In genomic region chr20:63273180-63273579, GRCh38 we compare ENCODE assay signal across 8 cellular contexts. TPM values are rescaled to one million over a fixed set of nuclear protein-coding genes. Genes with fewer than 3 reads are reported as not detected.
DNase-seq lines count a peak whose midpoint lies in the region; ATAC-seq, FAIRE-seq and TF ChIP-seq lines count a peak whose summit lies in the region.

No MANE protein-coding gene starts in this region.

- H3K36me3 ChIP-seq in DND-41 (ENCODE audit: insufficient read depth, low read length) (peaks cover 31% of the 10 kb centered on the region), OCI-LY3 (replicated peaks; ENCODE audit: low read depth, low read length) (peaks cover 18% of the 10 kb centered on the region), pancreas (peaks cover 0 to 7% (median 3%) of the 10 kb centered on the region in 3 donors)

- H3K9me3 ChIP-seq in DND-41 (ENCODE audit: insufficient read depth, low read length, severe bottlenecking) (no peaks in the 10 kb centered on the region), OCI-LY3 (ENCODE audit: insufficient read depth, low read length) (no peaks in the 10 kb centered on the region), pancreas (no peaks in the 10 kb centered on the region)

- no peaks in the 10 kb centered on the region for H3K27me3 ChIP-seq in DND-41 (ENCODE audit: insufficient read depth, low read length, poor library complexity)
- H3K27me3 ChIP-seq in OCI-LY3 (ENCODE audit: low read depth, low read length), result no peaks in the 10 kb centered on the region
- H3K27me3 ChIP-seq in pancreas, result no peaks in the 10 kb centered on the region

- POLR2A ChIA-PET in HEK293T (lab: Yijun Ruan, JAX), result interaction anchor here (1.0 to 1.4 kb wide), 5 partner anchors 12 to 47 kb away, joined by 3 to 6 read pairs (median 3); no protein-coding TSS in a partner anchor

- FAIRE-seq in pancreas (lab: Jason Lieb, UNC), result no peak

- CTCF ChIA-PET in HEK293T (lab: Yijun Ruan, JAX), result interaction anchor here (1.2 to 1.6 kb wide), 2 partner anchors 50 to 75 kb away, joined by 3 to 12 read pairs; no protein-coding TSS in a partner anchor

- H3K79me2 ChIP-seq in DND-41 (ENCODE audit: insufficient read depth, low read length) (peaks cover 52% of the 10 kb centered on the region), OCI-LY3 (ENCODE audit: low read length) (peaks cover 51% of the 10 kb centered on the region)

- peak overlapping the region; percentile 76; the same call in 1 of the 2 replicates for H2AFZ ChIP-seq in DND-41 (ENCODE audit: low read depth, low read length)
- no peak overlapping the region for H2AFZ ChIP-seq in OCI-LY3 (ENCODE audit: low read depth, low read length)

- intact Hi-C loops in pancreas (cut with DNase I), result no loop called here

- H3K4me2 ChIP-seq in DND-41 (ENCODE audit: insufficient read depth, low read length) (peak overlapping the region; percentile 91), OCI-LY3 (ENCODE audit: low read length) (peak overlapping the region; percentile 95)

- DNase-seq in DND-41, result no peak
- no peak for DNase-seq in epithelial cell of prostate (ENCODE audit: low read depth, low spot score)
- DNase-seq in pancreas, result no peak
- no peak for DNase-seq in HEK293T (ENCODE audit: extremely low spot score)
- no peak for DNase-seq in anterior cingulate cortex (lab: John Stamatoyannopoulos, UW)
- DNase-seq in NCI-H2196 (lab: John Stamatoyannopoulos, UW; ENCODE audit: unreplicated experiment), result no peak

- H3K4me3 ChIP-seq in DND-41 (ENCODE audit: low read depth in 1 of 2, low read length in 2 of 2), result peak overlapping the region; percentile 98 to 99
- H3K4me3 ChIP-seq in OCI-LY3 (ENCODE audit: low read length), result peak overlapping the region; percentile 97
- H3K4me3 ChIP-seq in pancreas, result peak overlapping the region; percentile 88 to 97 (median 96)

- no peak for TF ChIP-seq POLR2A in GM18505 (IDR thresholded peaks at IDR 0.05; ENCODE audit: borderline replicate concordance, extremely low read depth, insufficient read depth, insufficient read length)

- H3K27ac ChIP-seq in DND-41 (ENCODE audit: low read length) (peak overlapping the region; percentile 70), OCI-LY3 (ENCODE audit: low read length) (peak overlapping the region; percentile 22), epithelial cell of prostate (peak overlapping the region; percentile 36), pancreas (peak overlapping the region in 3 of 4 donors; percentile 9 to 58 (median 39))

- WGBS in pancreas, 2 donors, result 1% methylated on average over 19 to 21 of the region's 21 CpGs

- ATAC-seq in DND-41 (ENCODE audit: insufficient read depth, low read depth) (no peak), pancreas (no peak), GM18505 (IDR thresholded peaks at IDR 0.05; ENCODE audit: unreplicated experiment) (no peak)

- H3K9ac ChIP-seq in DND-41 (ENCODE audit: low read depth, low read length) (peak overlapping the region; percentile 83), OCI-LY3 (ENCODE audit: low read length) (peak overlapping the region; percentile 92)

- no peak for TF ChIP-seq CTCF in DND-41 (IDR thresholded peaks at IDR 0.05; ENCODE audit: borderline replicate concordance, extremely low read depth, low read length, poor library complexity, severe bottlenecking)
- TF ChIP-seq CTCF in OCI-LY3 (IDR thresholded peaks at IDR 0.05; ENCODE audit: low read depth, low read length), result no peak
- no peak for TF ChIP-seq CTCF in pancreas (IDR thresholded peaks at IDR 0.05)

- H3K4me1 ChIP-seq in DND-41 (ENCODE audit: insufficient read depth, low read length) (peaks cover 33% of the 10 kb centered on the region), OCI-LY3 (ENCODE audit: low read length) (peaks cover 14% of the 10 kb centered on the region), pancreas (peaks cover 0 to 18% (median 7%) of the 10 kb centered on the region in 3 donors)

- H4K20me1 ChIP-seq in DND-41 (ENCODE audit: insufficient read depth, low read length) (peaks cover 49% of the 10 kb centered on the region), OCI-LY3 (ENCODE audit: insufficient read depth, low read length) (peaks cover 30% of the 10 kb centered on the region)

TF ChIP-seq in HEK293T, 16 proteins besides CTCF, POLR2A, EP300 and RAD21:
- TF ChIP-seq FOXK2 (IDR thresholded peaks at IDR 0.05) (no peak), ELF4 (IDR thresholded peaks at IDR 0.05) (no peak), SP1 (IDR thresholded peaks at IDR 0.05) (no peak), NFRKB (IDR thresholded peaks at IDR 0.05) (no peak), CTBP1 (IDR thresholded peaks at IDR 0.05; ENCODE audit: borderline replicate concordance) (no peak), SUZ12 (IDR thresholded peaks at IDR 0.05) (no peak)

RNA-seq across cellular contexts. Expression of gene ARFGAP1, which starts 0.6 kb away (rescaled TPM):
- 10 to 100 TPM; 34.0 to 56.7 (median 47.0) TPM for total RNA-seq in pancreas
- polyA plus RNA-seq in pancreas, result 100 to 1,000 TPM; 176 to 251 TPM

RNA-seq across cellular contexts. Expression of gene NKAIN4, which starts 18.9 kb away (rescaled TPM):
- total RNA-seq in pancreas, result not detected
- under 1 TPM in 1 of 2 donors, not detected in 1; 0.14 TPM for polyA plus RNA-seq in pancreas

RNA-seq across cellular contexts. Expression of gene COL20A1, which starts 19.8 kb away (rescaled TPM):
- not detected for total RNA-seq in pancreas
- under 1 TPM in 1 of 2 donors, not detected in 1; 0.05 TPM for polyA plus RNA-seq in pancreas

RNA-seq across cellular contexts. Expression of gene BIRC7, which starts 37.5 kb away (rescaled TPM):
- not detected for total RNA-seq in pancreas
- under 1 TPM in 1 of 2 donors, not detected in 1; 0.09 TPM for polyA plus RNA-seq in pancreas

RNA-seq across cellular contexts. Expression of gene YTHDF1, which starts 57.2 kb away (rescaled TPM):
- total RNA-seq in pancreas, result 10 to 100 TPM; 11.1 to 22.1 (median 15.2) TPM
- polyA plus RNA-seq in pancreas, result 10 to 100 TPM; 15.4 to 24.0 TPM
